Comparison of ENCODE assay signal across 9 cellular contexts in the genomic region with DNA sequence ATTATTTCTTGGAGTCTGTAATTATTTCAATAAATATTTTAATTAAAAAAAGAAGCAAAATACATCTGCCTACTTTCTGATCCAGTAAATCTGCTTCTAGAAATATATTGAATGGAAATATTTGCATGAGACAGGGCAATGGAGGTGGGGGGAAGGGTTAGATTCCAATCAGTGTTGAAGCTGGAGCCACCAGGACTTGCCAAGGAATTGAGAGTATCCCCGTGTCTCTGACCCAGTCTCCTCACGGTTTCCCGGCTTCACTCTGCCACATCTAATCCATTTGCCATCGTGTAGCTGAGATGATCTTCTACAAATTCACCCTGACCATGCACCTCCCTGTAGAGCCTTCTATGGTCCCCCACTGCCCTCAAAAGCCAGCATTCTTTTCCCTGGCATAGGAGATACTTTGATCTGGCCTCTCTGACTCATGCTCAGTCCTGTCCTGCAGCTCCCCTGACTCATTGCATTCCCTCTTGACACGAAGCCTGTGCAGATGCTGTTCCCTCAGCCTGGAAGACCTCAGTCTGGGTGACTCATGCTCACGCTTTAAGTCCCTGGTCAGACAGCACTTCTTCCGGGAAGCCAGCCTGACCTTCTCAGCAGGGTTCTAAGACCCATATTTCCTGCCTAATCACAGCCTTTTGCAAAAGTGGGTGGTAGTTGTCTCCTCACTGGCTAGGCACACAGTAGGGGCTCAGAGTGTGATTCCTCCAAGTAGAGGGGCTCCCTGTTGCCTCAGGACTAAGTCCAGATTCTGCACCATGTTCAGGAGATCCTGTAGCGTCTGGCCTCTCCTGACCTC. TPM values are rescaled to one million over a fixed set of nuclear protein-coding genes. Genes with fewer than 3 reads are reported as not detected.
DNase-seq lines count a peak whose midpoint lies in the region; ATAC-seq and TF ChIP-seq lines count a peak whose summit lies in the region.
"Had no signal": no experiment of that assay in that cellular context is flagged by ENCODE, and none has a peak within 500 bp of the region (broad histone marks: within the 10 kb centered on the region; RNA-seq: fewer than 3 reads in every experiment).

No MANE protein-coding gene starts in this region.

- no peaks in the 10 kb centered on the region for H3K36me3 ChIP-seq in effector memory CD4-positive, alpha-beta T cell (ENCODE audit: control insufficient read depth, insufficient read depth, low read length)

- no peaks in the 10 kb centered on the region for H3K27me3 ChIP-seq in effector memory CD4-positive, alpha-beta T cell (replicated peaks; ENCODE audit: control insufficient read depth, insufficient read depth, low read length, poor library complexity, severe bottlenecking)

- no peak overlapping the region for H3K27ac ChIP-seq in effector memory CD4-positive, alpha-beta T cell (ENCODE audit: insufficient read depth, low read length, poor library complexity, severe bottlenecking)
- H3K27ac ChIP-seq: KMS-11 had no signal

- H3K4me3 ChIP-seq in effector memory CD4-positive, alpha-beta T cell (ENCODE audit: insufficient read depth, low read depth, low read length, poor library complexity, severe bottlenecking) = no peak overlapping the region

- DNase-seq in stimulated activated CD4-positive, alpha-beta T cell treated with anti-CD3 and anti-CD28 coated beads, Interleukin-15, amount 100 ng/mL, for 24 hours = peak; percentile 12
- no peak for DNase-seq in stimulated activated CD4-positive, alpha-beta T cell treated with anti-CD3 and anti-CD28 coated beads, Interleukin-4, amount 100 ng/mL, for 24 hours
- peak; percentile 100 for DNase-seq in foreskin melanocyte
- no peak for DNase-seq in sciatic nerve (ENCODE audit: low spot score)
- DNase-seq in effector memory CD4-positive, alpha-beta T cell = no peak

- H3K9me3 ChIP-seq in effector memory CD4-positive, alpha-beta T cell (ENCODE audit: control insufficient read depth, low read length) = peaks cover 6% of the 10 kb centered on the region

- H3K4me1 ChIP-seq in effector memory CD4-positive, alpha-beta T cell (ENCODE audit: control insufficient read depth, insufficient read depth, low read length, poor library complexity, severe bottlenecking) = no peaks in the 10 kb centered on the region

- ATAC-seq in SK-N-SH treated with all-trans-retinoic acid at 6 μM for 48 hours (peak; percentile 91), sciatic nerve (no peak), HG03045 (IDR thresholded peaks at IDR 0.05; ENCODE audit: unreplicated experiment) (no peak), GM19023 (IDR thresholded peaks at IDR 0.05; ENCODE audit: unreplicated experiment) (no peak)

- intact Hi-C loops in sciatic nerve (cut with DNase I) = no loop called here

TF ChIP-seq in SK-N-SH treated with all-trans-retinoic acid at 6 μM for 48 hours, 23 proteins besides CTCF, POLR2A, EP300 and RAD21 (continues in another document):
- TF ChIP-seq TCF4 (CRISPR knock-in tag; IDR thresholded peaks at IDR 0.05; ENCODE audit: borderline replicate concordance) (no peak), RARB (CRISPR knock-in tag; IDR thresholded peaks at IDR 0.05) (no peak), ZFP30 (CRISPR knock-in tag; IDR thresholded peaks at IDR 0.05) (no peak), TOX (CRISPR knock-in tag; IDR thresholded peaks at IDR 0.05; ENCODE audit: borderline replicate concordance) (peak; percentile 90), ZC3H10 (CRISPR knock-in tag; IDR thresholded peaks at IDR 0.05) (peak; percentile 73; the same call in 1 of the 2 replicates), ESRRG (CRISPR knock-in tag; IDR thresholded peaks at IDR 0.05) (no peak), ZNF8 (CRISPR knock-in tag; IDR thresholded peaks at IDR 0.05) (no peak), SNAI2 (CRISPR knock-in tag; IDR thresholded peaks at IDR 0.05) (no peak), ZFP3 (CRISPR knock-in tag; IDR thresholded peaks at IDR 0.05) (peak; percentile 96), BACH2 (CRISPR knock-in tag; IDR thresholded peaks at IDR 0.05; ENCODE audit: borderline replicate concordance) (no peak), OSR1 (CRISPR knock-in tag; IDR thresholded peaks at IDR 0.05) (peak; percentile 70; the same call in 1 of the 2 replicates), CSDC2 (CRISPR knock-in tag; IDR thresholded peaks at IDR 0.05) (no peak), ARNTL (CRISPR knock-in tag; IDR thresholded peaks at IDR 0.05; ENCODE audit: borderline replicate concordance, low read depth) (no peak)
- TF ChIP-seq, protein P1, sequence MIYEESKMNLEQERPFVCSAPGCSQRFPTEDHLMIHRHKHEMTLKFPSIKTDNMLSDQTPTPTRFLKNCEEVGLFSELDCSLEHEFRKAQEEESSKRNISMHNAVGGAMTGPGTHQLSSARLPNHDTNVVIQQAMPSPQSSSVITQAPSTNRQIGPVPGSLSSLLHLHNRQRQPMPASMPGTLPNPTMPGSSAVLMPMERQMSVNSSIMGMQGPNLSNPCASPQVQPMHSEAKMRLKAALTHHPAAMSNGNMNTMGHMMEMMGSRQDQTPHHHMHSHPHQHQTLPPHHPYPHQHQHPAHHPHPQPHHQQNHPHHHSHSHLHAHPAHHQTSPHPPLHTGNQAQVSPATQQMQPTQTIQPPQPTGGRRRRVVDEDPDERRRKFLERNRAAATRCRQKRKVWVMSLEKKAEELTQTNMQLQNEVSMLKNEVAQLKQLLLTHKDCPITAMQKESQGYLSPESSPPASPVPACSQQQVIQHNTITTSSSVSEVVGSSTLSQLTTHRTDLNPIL (CRISPR knock-in tag; IDR thresholded peaks at IDR 0.05; ENCODE audit: low read depth) = no peak
- TF ChIP-seq, protein P2, sequence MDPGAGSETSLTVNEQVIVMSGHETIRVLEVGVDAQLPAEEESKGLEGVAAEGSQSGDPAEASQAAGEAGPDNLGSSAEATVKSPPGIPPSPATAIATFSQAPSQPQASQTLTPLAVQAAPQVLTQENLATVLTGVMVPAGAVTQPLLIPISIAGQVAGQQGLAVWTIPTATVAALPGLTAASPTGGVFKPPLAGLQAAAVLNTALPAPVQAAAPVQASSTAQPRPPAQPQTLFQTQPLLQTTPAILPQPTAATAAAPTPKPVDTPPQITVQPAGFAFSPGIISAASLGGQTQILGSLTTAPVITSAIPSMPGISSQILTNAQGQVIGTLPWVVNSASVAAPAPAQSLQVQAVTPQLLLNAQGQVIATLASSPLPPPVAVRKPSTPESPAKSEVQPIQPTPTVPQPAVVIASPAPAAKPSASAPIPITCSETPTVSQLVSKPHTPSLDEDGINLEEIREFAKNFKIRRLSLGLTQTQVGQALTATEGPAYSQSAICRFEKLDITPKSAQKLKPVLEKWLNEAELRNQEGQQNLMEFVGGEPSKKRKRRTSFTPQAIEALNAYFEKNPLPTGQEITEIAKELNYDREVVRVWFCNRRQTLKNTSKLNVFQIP (CRISPR knock-in tag; IDR thresholded peaks at IDR 0.05; ENCODE audit: borderline replicate concordance, low read depth) = peak; percentile 23; the same call in 1 of the 2 replicates
- TF ChIP-seq, protein P3, sequence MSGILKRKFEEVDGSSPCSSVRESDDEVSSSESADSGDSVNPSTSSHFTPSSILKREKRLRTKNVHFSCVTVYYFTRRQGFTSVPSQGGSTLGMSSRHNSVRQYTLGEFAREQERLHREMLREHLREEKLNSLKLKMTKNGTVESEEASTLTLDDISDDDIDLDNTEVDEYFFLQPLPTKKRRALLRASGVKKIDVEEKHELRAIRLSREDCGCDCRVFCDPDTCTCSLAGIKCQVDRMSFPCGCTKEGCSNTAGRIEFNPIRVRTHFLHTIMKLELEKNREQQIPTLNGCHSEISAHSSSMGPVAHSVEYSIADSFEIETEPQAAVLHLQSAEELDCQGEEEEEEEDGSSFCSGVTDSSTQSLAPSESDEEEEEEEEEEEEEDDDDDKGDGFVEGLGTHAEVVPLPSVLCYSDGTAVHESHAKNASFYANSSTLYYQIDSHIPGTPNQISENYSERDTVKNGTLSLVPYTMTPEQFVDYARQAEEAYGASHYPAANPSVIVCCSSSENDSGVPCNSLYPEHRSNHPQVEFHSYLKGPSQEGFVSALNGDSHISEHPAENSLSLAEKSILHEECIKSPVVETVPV (CRISPR knock-in tag; IDR thresholded peaks at IDR 0.05) = no peak
- TF ChIP-seq, protein P4, sequence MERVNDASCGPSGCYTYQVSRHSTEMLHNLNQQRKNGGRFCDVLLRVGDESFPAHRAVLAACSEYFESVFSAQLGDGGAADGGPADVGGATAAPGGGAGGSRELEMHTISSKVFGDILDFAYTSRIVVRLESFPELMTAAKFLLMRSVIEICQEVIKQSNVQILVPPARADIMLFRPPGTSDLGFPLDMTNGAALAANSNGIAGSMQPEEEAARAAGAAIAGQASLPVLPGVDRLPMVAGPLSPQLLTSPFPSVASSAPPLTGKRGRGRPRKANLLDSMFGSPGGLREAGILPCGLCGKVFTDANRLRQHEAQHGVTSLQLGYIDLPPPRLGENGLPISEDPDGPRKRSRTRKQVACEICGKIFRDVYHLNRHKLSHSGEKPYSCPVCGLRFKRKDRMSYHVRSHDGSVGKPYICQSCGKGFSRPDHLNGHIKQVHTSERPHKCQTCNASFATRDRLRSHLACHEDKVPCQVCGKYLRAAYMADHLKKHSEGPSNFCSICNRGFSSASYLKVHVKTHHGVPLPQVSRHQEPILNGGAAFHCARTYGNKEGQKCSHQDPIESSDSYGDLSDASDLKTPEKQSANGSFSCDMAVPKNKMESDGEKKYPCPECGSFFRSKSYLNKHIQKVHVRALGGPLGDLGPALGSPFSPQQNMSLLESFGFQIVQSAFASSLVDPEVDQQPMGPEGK (CRISPR knock-in tag; IDR thresholded peaks at IDR 0.05; ENCODE audit: borderline replicate concordance) = no peak

RNA-seq across cellular contexts. Expression of a gene that starts 23.0 kb away (rescaled TPM):
- 242 TPM for total RNA-seq in sciatic nerve

RNA-seq across cellular contexts. Expression of a gene that starts 50.8 kb away (rescaled TPM):
- total RNA-seq in sciatic nerve = 77.9 TPM

Comparison
In these comparisons a context has a peak if more than half of its experiments do, and no peak if none do; other contexts are left out.
1. DNase-seq: peak in stimulated activated CD4-positive, alpha-beta T cell treated with anti-CD3 and anti-CD28 coated beads, Interleukin-15, amount 100 ng/mL, for 24 hours (single experiment) and foreskin melanocyte (single experiment); none in stimulated activated CD4-positive, alpha-beta T cell treated with anti-CD3 and anti-CD28 coated beads, Interleukin-4, amount 100 ng/mL, for 24 hours (single experiment), sciatic nerve (single experiment) and effector memory CD4-positive, alpha-beta T cell (0 of 3).